In genomic region chr1:234925440-234926251, GRCh38 we compare ENCODE assay signal across 1 cellular context.
TF ChIP-seq lines count a peak whose summit lies in the region.

No MANE protein-coding gene starts in this region.

TF ChIP-seq in A549, 52 proteins besides CTCF, POLR2A, EP300 and RAD21 (continued from another document):
- no peak for TF ChIP-seq KDM5A (IDR thresholded peaks at IDR 0.05)
- TF ChIP-seq KDM1A (IDR thresholded peaks at IDR 0.05; ENCODE audit: low read depth), result peak; percentile 89; the same call in 1 of the 2 replicates
- peak; percentile 67 for TF ChIP-seq SMC3 (IDR thresholded peaks at IDR 0.05)
- TF ChIP-seq JUN (IDR thresholded peaks at IDR 0.05), result peak; percentile 68 to 89
